Comparison of ENCODE assay signal across 6 cellular contexts in the genomic region with DNA sequence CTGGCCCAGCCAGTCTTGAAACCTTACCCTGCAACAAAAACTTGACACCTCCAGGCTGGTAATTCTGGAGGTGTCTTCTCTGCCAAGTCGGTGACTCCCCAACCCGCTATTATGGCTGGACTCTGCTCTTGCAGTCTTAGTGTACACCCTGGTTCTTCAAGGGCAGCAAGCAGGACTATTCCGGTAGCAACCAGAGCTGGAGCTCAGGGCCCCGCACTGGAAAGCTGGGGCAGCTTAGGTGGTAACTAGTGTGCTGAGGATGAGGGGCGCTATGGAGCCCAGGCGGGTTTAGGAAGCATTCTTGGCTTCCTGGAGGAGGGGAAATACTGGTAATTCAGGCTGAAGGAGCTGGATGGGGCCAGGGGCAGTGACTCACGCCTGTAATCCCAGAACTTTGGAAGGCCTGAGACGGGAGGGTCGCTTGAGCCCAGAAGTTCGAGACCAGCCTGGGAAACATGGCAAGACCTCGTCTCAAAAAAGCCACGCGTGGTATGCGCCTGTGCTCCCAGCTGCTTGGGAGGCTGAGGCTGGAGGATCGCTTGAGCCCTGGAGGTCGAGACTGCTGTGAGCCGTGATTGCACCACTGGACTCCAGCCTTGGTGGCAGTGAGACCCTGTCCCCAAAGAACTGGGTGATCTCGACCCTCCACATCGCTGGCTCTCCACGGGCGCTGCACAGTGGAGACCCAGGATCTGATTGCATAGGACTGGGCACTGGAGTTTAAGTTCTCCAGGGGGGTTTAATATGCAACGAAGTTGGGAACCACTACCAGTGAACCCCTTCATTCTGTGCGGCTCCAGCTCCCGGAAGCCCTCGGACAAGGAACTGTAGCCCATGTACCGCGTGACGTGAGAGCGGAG. TPM values are rescaled to one million over a fixed set of nuclear protein-coding genes. Genes with fewer than 3 reads are reported as not detected.
DNase-seq lines count a peak whose midpoint lies in the region; ATAC-seq and TF ChIP-seq lines count a peak whose summit lies in the region.

No MANE protein-coding gene starts in this region.

- no peaks in the 10 kb centered on the region for H3K9me3 Mint-ChIP-seq in MCF 10A (ENCODE audit: unreplicated experiment)

- peaks cover 15% of the 10 kb centered on the region for H3K4me1 Mint-ChIP-seq in MCF 10A (ENCODE audit: insufficient read depth, unreplicated experiment)

- H3K4me3 ChIP-seq in osteoblast (ENCODE audit: insufficient read depth, low read length): peak overlapping the region; percentile 84

- ATAC-seq in GM18505 (IDR thresholded peaks at IDR 0.05; ENCODE audit: unreplicated experiment) (no peak), HG03196 (IDR thresholded peaks at IDR 0.05; ENCODE audit: unreplicated experiment) (no peak)

- peak overlapping the region; percentile 85 for H3K4me2 ChIP-seq in osteoblast (ENCODE audit: insufficient read depth, low read length)

- no peaks in the 10 kb centered on the region for H3K27me3 Mint-ChIP-seq in MCF 10A (ENCODE audit: insufficient read depth, unreplicated experiment)

- CTCF ChIA-PET in MCF 10A (lab: Yijun Ruan, JAX): interaction anchor here (0.9 to 3.8 kb wide), 4 partner anchors 19 to 71 kb away, joined by 3 to 16 read pairs (median 4); no protein-coding TSS in a partner anchor

- no peak overlapping the region for H3K27ac Mint-ChIP-seq in MCF 10A (ENCODE audit: low read depth, unreplicated experiment)

- peak overlapping the region; percentile 51 for H2AFZ ChIP-seq in osteoblast (ENCODE audit: low read length)

- no peaks in the 10 kb centered on the region for H3K27me3 ChIP-seq in osteoblast (ENCODE audit: insufficient read depth, low read length)

- POLR2A ChIA-PET in MCF 10A (lab: Yijun Ruan, JAX): interaction anchor here (0.6 to 3.5 kb wide), 9 partner anchors 26 to 153 kb away, joined by 3 to 9 read pairs (median 3); a partner anchor contains a TSS

- H4K20me1 ChIP-seq in osteoblast (ENCODE audit: insufficient read depth, low read length): peaks cover 24% of the 10 kb centered on the region

- peak overlapping the region; percentile 71 for H3K4me3 Mint-ChIP-seq in MCF 10A (ENCODE audit: unreplicated experiment)

- peaks cover 24% of the 10 kb centered on the region for H3K79me2 ChIP-seq in osteoblast (ENCODE audit: insufficient read depth, low read length)

- H3K9me3 ChIP-seq in osteoblast (ENCODE audit: low read depth, low read length): no peaks in the 10 kb centered on the region

- no peak overlapping the region for H3K27ac ChIP-seq in osteoblast (ENCODE audit: low read depth, low read length)

- peaks cover 22% of the 10 kb centered on the region for H3K36me3 ChIP-seq in osteoblast (ENCODE audit: insufficient read depth, low read length)

- peaks cover 13% of the 10 kb centered on the region for H3K4me1 ChIP-seq in osteoblast (ENCODE audit: insufficient read depth, low read length)

- DNase-seq in HK-2 (ENCODE audit: unreplicated experiment) (peak; percentile 58), MCF 10A (ENCODE audit: unreplicated experiment) (peak; percentile 77), osteoblast (ENCODE audit: insufficient read length, low spot score, missing footprints) (peak; percentile 69), NCI-H1417 treated with DMSO at 0.1 percent for 48 hours (lab: John Stamatoyannopoulos, UW) (no peak)

- TF ChIP-seq CTCF in MCF 10A (IDR thresholded peaks at IDR 0.05; ENCODE audit: unreplicated experiment) (no peak), osteoblast (IDR thresholded peaks at IDR 0.05; ENCODE audit: extremely low read depth, low read depth, low read length) (no peak)

- intact Hi-C loops in MCF 10A (cut with micrococcal nuclease): no loop called here

- peaks cover 29% of the 10 kb centered on the region for H3K36me3 Mint-ChIP-seq in MCF 10A (ENCODE audit: insufficient read depth, unreplicated experiment)

- no TSS peak for BruUV-seq in MCF 10A (replicated peaks; lab: Mats Ljungman, UMichigan)

- no peak for TF ChIP-seq POLR2A in GM18505 (IDR thresholded peaks at IDR 0.05; ENCODE audit: borderline replicate concordance, extremely low read depth, insufficient read depth, insufficient read length)

RNA-seq across cellular contexts. Expression of a gene that starts 10.6 kb away (rescaled TPM):
- total RNA-seq in MCF 10A (2022) (1.1 and 1.3 TPM in 2 replicates), osteoblast (0.59 and 0.72 TPM in 2 replicates)

RNA-seq across cellular contexts. Expression of a gene that starts 25.6 kb away (rescaled TPM):
- total RNA-seq in MCF 10A (2022): 49.2 and 57.3 TPM in 2 replicates
- total RNA-seq in osteoblast: 56.8 and 58.0 TPM in 2 replicates

RNA-seq across cellular contexts. Expression of a gene that starts 39.3 kb away (rescaled TPM):
- total RNA-seq in MCF 10A (2022) (74.0 and 76.1 TPM in 2 replicates), osteoblast (31.2 and 38.4 TPM in 2 replicates)

RNA-seq across cellular contexts. Expression of a gene that starts 45.4 kb away (rescaled TPM):
- total RNA-seq in MCF 10A (2022) (20.6 and 24.9 TPM in 2 replicates), osteoblast (23.9 and 24.2 TPM in 2 replicates)

RNA-seq across cellular contexts. Expression of a gene that starts 58.5 kb away (rescaled TPM):
- total RNA-seq in MCF 10A (2022): 0.19 and 0.22 TPM in 2 replicates
- 3.2 and 5.1 TPM in 2 replicates for total RNA-seq in osteoblast
